Comparison of ENCODE assay signal across 20 cellular contexts in the genomic region with DNA sequence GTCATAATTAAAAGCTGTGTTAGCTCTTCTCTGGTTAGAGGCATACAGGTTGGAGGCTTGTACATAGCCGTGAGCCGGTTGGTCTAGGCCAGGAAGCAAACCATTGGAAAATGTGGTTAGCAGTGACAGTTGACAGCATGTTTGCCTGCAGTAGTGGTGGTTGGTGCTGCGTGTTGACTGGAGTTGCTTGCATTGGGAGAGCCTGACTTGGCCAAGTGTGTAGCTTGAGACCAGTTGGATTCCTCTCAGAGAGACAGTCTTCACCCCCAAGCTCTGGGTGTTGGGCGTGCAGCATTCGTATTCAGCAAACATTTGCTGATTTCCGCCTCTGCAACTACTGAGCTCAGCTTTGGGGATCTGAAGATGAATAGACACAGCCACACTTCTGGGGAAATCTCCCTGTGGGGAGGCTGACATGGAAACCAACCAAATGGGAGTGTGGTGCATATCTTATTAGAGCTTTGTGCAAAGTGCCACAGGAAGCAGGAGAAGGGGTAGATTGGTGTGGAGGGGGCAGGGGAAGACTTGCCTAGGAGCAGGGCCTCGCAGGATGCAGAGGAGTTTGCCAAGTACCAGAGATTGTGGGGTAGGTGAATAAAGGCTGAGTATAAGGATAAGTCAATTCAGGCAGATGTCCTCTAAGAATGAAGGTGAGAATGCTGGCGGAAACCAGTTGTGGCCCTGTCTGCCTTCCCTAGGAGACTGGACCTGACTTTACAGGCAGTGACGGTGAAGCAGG.
DNase-seq lines count a peak whose midpoint lies in the region; ATAC-seq and TF ChIP-seq lines count a peak whose summit lies in the region.
"Had no signal": no experiment of that assay in that cellular context is flagged by ENCODE, and none has a peak within 500 bp of the region (broad histone marks: within the 10 kb centered on the region; RNA-seq: fewer than 3 reads in every experiment).

No MANE protein-coding gene starts in this region.

- H3K27ac Mint-ChIP-seq in activated naive CD4-positive, alpha-beta T cell treated with anti-CD3 and anti-CD28 coated beads, Interleukin-2, amount 50 U/mL, for 72 hours, result no peak overlapping the region
- no peak overlapping the region for H3K27ac Mint-ChIP-seq in activated naive CD4-positive, alpha-beta T cell treated with anti-CD3 and anti-CD28 coated beads for 36 hours
- no peak overlapping the region for H3K27ac Mint-ChIP-seq in GM23338
- no peak overlapping the region for H3K27ac Mint-ChIP-seq in nephron progenitor cell
- H3K27ac Mint-ChIP-seq: progenitor cell of endocrine pancreas, T-cell had no signal

- H3K27me3 ChIP-seq in GM23338 (ENCODE audit: insufficient read depth), result no peaks in the 10 kb centered on the region
- no peaks in the 10 kb centered on the region for H3K27me3 ChIP-seq in ascending aorta
- H3K27me3 ChIP-seq: uterus had no signal

- H3K4me1 Mint-ChIP-seq in activated naive CD4-positive, alpha-beta T cell treated with anti-CD3 and anti-CD28 coated beads for 36 hours (ENCODE audit: low read depth), result peaks cover 66% of the 10 kb centered on the region
- H3K4me1 Mint-ChIP-seq in GM23338 (peaks cover 67% of the 10 kb centered on the region), nephron progenitor cell (peaks cover 36% of the 10 kb centered on the region)

- H3F3A ChIP-seq in GM23338 (replicated peaks; ENCODE audit: low read depth), result no peaks in the 10 kb centered on the region

- H3K79me2 ChIP-seq in GM23338 (replicated peaks; ENCODE audit: insufficient read depth), result peaks cover 100% of the 10 kb centered on the region

- H4K20me1 ChIP-seq in GM23338 (replicated peaks; ENCODE audit: insufficient read depth), result peaks cover 82% of the 10 kb centered on the region

- no peaks in the 10 kb centered on the region for H3K9me3 Mint-ChIP-seq in activated naive CD4-positive, alpha-beta T cell treated with anti-CD3 and anti-CD28 coated beads, Interleukin-2, amount 50 U/mL, for 72 hours
- no peaks in the 10 kb centered on the region for H3K9me3 Mint-ChIP-seq in activated naive CD4-positive, alpha-beta T cell treated with anti-CD3 and anti-CD28 coated beads for 36 hours
- no peaks in the 10 kb centered on the region for H3K9me3 Mint-ChIP-seq in GM23338
- H3K9me3 Mint-ChIP-seq in nephron progenitor cell, result no peaks in the 10 kb centered on the region
- H3K9me3 Mint-ChIP-seq: T-cell had no signal

- intact Hi-C loops in activated naive CD4-positive, alpha-beta T cell treated with anti-CD3 and anti-CD28 coated beads for 36 hours (cut with micrococcal nuclease), result no loop called here
- intact Hi-C loops in ascending aorta (cut with DNase I), result no loop called here

- no peaks in the 10 kb centered on the region for H3K36me3 ChIP-seq in GM23338 (ENCODE audit: insufficient read depth)
- H3K36me3 ChIP-seq in ascending aorta, result no peaks in the 10 kb centered on the region
- H3K36me3 ChIP-seq: uterus had no signal

- H3K4me2 ChIP-seq in GM23338, result peak overlapping the region; percentile 15; the same call in 1 of the 2 replicates

- CTCF ChIA-PET in activated naive CD4-positive, alpha-beta T cell treated with anti-CD3 and anti-CD28 coated beads for 36 hours (lab: Charles Lee), result interaction anchor here (1.2 kb wide), 1 partner anchor 47 kb away, joined by 4 read pairs; no protein-coding TSS in a partner anchor
- CTCF ChIA-PET in GM10248 (lab: Yijun Ruan, JAX), result no interaction called here

- peak; percentile 55 to 56 for ATAC-seq in activated naive CD4-positive, alpha-beta T cell treated with anti-CD3 and anti-CD28 coated beads, Interleukin-2, amount 50 U/mL, for 72 hours
- no peak for ATAC-seq in GM23338
- peak; percentile 52 for ATAC-seq in stimulated activated naive CD8-positive, alpha-beta T cell treated with anti-CD3 and anti-CD28 coated beads, Interleukin-15, Interleukin-2, amounts not matched to agents 100 U/mL and 50 U/mL, for 24 hours
- ATAC-seq: HepG2, left colon, T-cell had no signal

- DNase-seq in activated naive CD4-positive, alpha-beta T cell treated with anti-CD3 and anti-CD28 coated beads, Interleukin-2, amount 50 U/mL, for 72 hours (ENCODE audit: low spot score in 2 of 2), result no peak
- no peak for DNase-seq in activated naive CD4-positive, alpha-beta T cell treated with anti-CD3 and anti-CD28 coated beads for 36 hours
- DNase-seq in GM23338 (ENCODE audit: low spot score) (no peak), ascending aorta (ENCODE audit: low spot score in 2 of 2) (no peak), nephron progenitor cell (no peak), GM10248 (ENCODE audit: extremely low spot score) (no peak), DMS53 treated with DMSO at 0.1 percent for 48 hours (lab: John Stamatoyannopoulos, UW; ENCODE audit: unreplicated experiment) (no peak)
- DNase-seq in stimulated activated naive CD8-positive, alpha-beta T cell treated with anti-CD3 and anti-CD28 coated beads, Interleukin-15, Interleukin-2, amounts not matched to agents 100 U/mL and 50 U/mL, for 24 hours, result no peak
- DNase-seq: activated CD4-positive, alpha-beta T cell treated with anti-CD3 and anti-CD28 coated beads, Interleukin-2, amount 50 U/mL, for 4 hours; activated naive CD4-positive, alpha-beta T cell; activated T-cell treated with anti-CD3 and anti-CD28 coated beads for 4 hours; effector memory CD4-positive, alpha-beta T cell; left colon; SHP77; stimulated activated CD4-positive, alpha-beta T cell treated with anti-CD3 and anti-CD28 coated beads, Interleukin-4, amount 100 ng/mL, for 4 hours; T-cell; uterus had no signal

- TF ChIP-seq CTCF in GM23338 (conservative IDR thresholded peaks at IDR 0.05; ENCODE audit: low read depth in 2 of 2), result no peak
- no peak for TF ChIP-seq CTCF in ascending aorta (IDR thresholded peaks at IDR 0.05)
- no peak for TF ChIP-seq CTCF in nephron progenitor cell (IDR thresholded peaks at IDR 0.05)
- TF ChIP-seq CTCF in GM10248 (IDR thresholded peaks at IDR 0.05; ENCODE audit: control extremely low read depth, extremely low read depth, low read depth, missing control alignments), result no peak

- POLR2A ChIA-PET in GM10248 (lab: Yijun Ruan, JAX), result no interaction called here

- H3K36me3 Mint-ChIP-seq in activated naive CD4-positive, alpha-beta T cell treated with anti-CD3 and anti-CD28 coated beads, Interleukin-2, amount 50 U/mL, for 72 hours, result no peaks in the 10 kb centered on the region
- H3K36me3 Mint-ChIP-seq in activated naive CD4-positive, alpha-beta T cell treated with anti-CD3 and anti-CD28 coated beads for 36 hours (ENCODE audit: low read depth), result no peaks in the 10 kb centered on the region
- no peaks in the 10 kb centered on the region for H3K36me3 Mint-ChIP-seq in GM23338 (ENCODE audit: low read depth)
- no peaks in the 10 kb centered on the region for H3K36me3 Mint-ChIP-seq in nephron progenitor cell (ENCODE audit: low read depth)
- H3K36me3 Mint-ChIP-seq: T-cell had no signal

- H3K4me1 ChIP-seq in GM23338 (ENCODE audit: insufficient read depth) (peaks cover 86% of the 10 kb centered on the region), ascending aorta (peaks cover 33 to 88% of the 10 kb centered on the region in 2 donors)

- no peak overlapping the region for H2AFZ ChIP-seq in GM23338

- H3K27ac ChIP-seq in GM23338 (ENCODE audit: low read depth) (no peak overlapping the region), ascending aorta (peak overlapping the region; percentile 95 to 97)
- H3K27ac ChIP-seq: C4-2B had no signal

- H3K9me3 ChIP-seq in ascending aorta, result no peaks in the 10 kb centered on the region
- H3K9me3 ChIP-seq: uterus had no signal

- H3K4me3 Mint-ChIP-seq in activated naive CD4-positive, alpha-beta T cell treated with anti-CD3 and anti-CD28 coated beads for 36 hours, result no peak overlapping the region
- H3K4me3 Mint-ChIP-seq in GM23338 (no peak overlapping the region), nephron progenitor cell (no peak overlapping the region)
- H3K4me3 Mint-ChIP-seq: T-cell had no signal

- H3K4me3 ChIP-seq in GM23338 (no peak overlapping the region), ascending aorta (no peak overlapping the region)
- H3K4me3 ChIP-seq: uterus had no signal

- H3K9me2 ChIP-seq in GM23338 (ENCODE audit: insufficient read depth), result no peaks in the 10 kb centered on the region

- H3K27me3 Mint-ChIP-seq in activated naive CD4-positive, alpha-beta T cell treated with anti-CD3 and anti-CD28 coated beads for 36 hours (ENCODE audit: low read depth), result no peaks in the 10 kb centered on the region
- H3K27me3 Mint-ChIP-seq in GM23338 (ENCODE audit: insufficient read depth, low read depth, poor library complexity) (peaks cover 6% of the 10 kb centered on the region), nephron progenitor cell (ENCODE audit: low read depth, poor library complexity) (no peaks in the 10 kb centered on the region)
- H3K27me3 Mint-ChIP-seq: progenitor cell of endocrine pancreas, T-cell had no signal

TF ChIP-seq in GM23338, 12 proteins besides CTCF, POLR2A, EP300 and RAD21 (continues in another document):
- TF ChIP-seq STAT1 (IDR thresholded peaks at IDR 0.05; ENCODE audit: unreplicated experiment) (no peak), EZH2phosphoT487 (IDR thresholded peaks at IDR 0.05; ENCODE audit: unreplicated experiment) (no peak), ZNF114 (CRISPR knock-in tag; IDR thresholded peaks at IDR 0.05) (no peak), EZH2 (IDR thresholded peaks at IDR 0.05; ENCODE audit: low read depth, unreplicated experiment) (no peak), NANOG (IDR thresholded peaks at IDR 0.05; ENCODE audit: borderline replicate concordance) (no peak), POLR2AphosphoS5 (IDR thresholded peaks at IDR 0.05; ENCODE audit: low read depth) (no peak), ZNF331 (CRISPR knock-in tag; IDR thresholded peaks at IDR 0.05; ENCODE audit: low read depth) (no peak), CREB1 (CRISPR knock-in tag; IDR thresholded peaks at IDR 0.05; ENCODE audit: low read depth) (no peak)
